ENCODE assay signal across 21 cellular contexts in genomic region chr18:36427831-36428230, GRCh38.
DNase-seq lines count a peak whose midpoint lies in the region; ATAC-seq, FAIRE-seq and TF ChIP-seq lines count a peak whose summit lies in the region.
"Had no signal": no experiment of that assay in that cellular context is flagged by ENCODE, and none has a peak within 500 bp of the region (broad histone marks: within the 10 kb centered on the region; RNA-seq: fewer than 3 reads in every experiment).

No MANE protein-coding gene starts in this region.

- peak; percentile 85 for FAIRE-seq in D721Med (lab: Jason Lieb, UNC)
- FAIRE-seq: GM12878, GM19239 had no signal

- no peak for TF ChIP-seq CTCF in heart left ventricle (IDR thresholded peaks at IDR 0.05)
- TF ChIP-seq CTCF in AG10803 (conservative IDR thresholded peaks at IDR 0.05; ENCODE audit: low read length): no peak
- no peak for TF ChIP-seq CTCF in D721Med (IDR thresholded peaks at IDR 0.05; ENCODE audit: insufficient read depth, missing control alignments)
- TF ChIP-seq CTCF in GM23338 (conservative IDR thresholded peaks at IDR 0.05; ENCODE audit: low read depth in 2 of 2): no peak

- H2AFZ ChIP-seq in GM23338: no peak overlapping the region
- H2AFZ ChIP-seq: GM23248 had no signal

- H3K27me3 ChIP-seq in heart left ventricle: no peaks in the 10 kb centered on the region
- no peaks in the 10 kb centered on the region for H3K27me3 ChIP-seq in GM23338 (ENCODE audit: insufficient read depth)
- H3K27me3 ChIP-seq: BLaER1 had no signal

- ATAC-seq in heart left ventricle (no peak), left cardiac atrium (no peak), GM23338 (no peak), HG02938 (IDR thresholded peaks at IDR 0.05; ENCODE audit: unreplicated experiment) (no peak)
- ATAC-seq: CD8-positive, alpha-beta T cell; GM12878; HCT116 had no signal

- no peak overlapping the region for H3K27ac Mint-ChIP-seq in GM23338
- H3K27ac Mint-ChIP-seq: B cell; CD8-positive, alpha-beta T cell; H9 had no signal

- peaks cover 6% of the 10 kb centered on the region; the same call in 2 of the 3 replicates for H3K4me1 Mint-ChIP-seq in GM23338
- H3K4me1 Mint-ChIP-seq: B cell; CD4-positive, CD25-positive, alpha-beta regulatory T cell had no signal

- H4K20me1 ChIP-seq in GM23338 (replicated peaks; ENCODE audit: insufficient read depth): no peaks in the 10 kb centered on the region
- H4K20me1 ChIP-seq: BLaER1 had no signal

- H3K36me3 ChIP-seq in heart left ventricle: no peaks in the 10 kb centered on the region
- H3K36me3 ChIP-seq in GM23338 (ENCODE audit: insufficient read depth): no peaks in the 10 kb centered on the region
- H3K36me3 ChIP-seq: BLaER1 had no signal

- H3K36me3 Mint-ChIP-seq in GM23338 (ENCODE audit: low read depth): no peaks in the 10 kb centered on the region
- H3K36me3 Mint-ChIP-seq: CD4-positive, CD25-positive, alpha-beta regulatory T cell; CD8-positive, alpha-beta T cell had no signal

- 67 to 83% (median 73%) methylated on average over 2 of the region's 2 CpGs for WGBS in heart left ventricle, 4 donors

- H3K4me3 ChIP-seq in heart left ventricle: no peak overlapping the region
- no peak overlapping the region for H3K4me3 ChIP-seq in AG10803 (ENCODE audit: low read length)
- H3K4me3 ChIP-seq in GM23338: no peak overlapping the region
- H3K4me3 ChIP-seq: BLaER1, GM12878, GM23248 had no signal

- intact Hi-C loops in heart left ventricle (cut with DNase I) (no loop called here), left cardiac atrium (cut with DNase I) (no loop called here)

- no peak overlapping the region for H3K4me3 Mint-ChIP-seq in GM23338
- H3K4me3 Mint-ChIP-seq: B cell; CD8-positive, alpha-beta T cell; H9 had no signal

- H3K9me3 ChIP-seq in heart left ventricle: no peaks in the 10 kb centered on the region
- H3K9me3 ChIP-seq: BLaER1, Caco-2 had no signal

- H3K27ac ChIP-seq in heart left ventricle: peak overlapping the region in 7 of 12 donors; percentile 9 to 67 (median 53)
- H3K27ac ChIP-seq in GM23338 (ENCODE audit: low read depth): no peak overlapping the region
- H3K27ac ChIP-seq: BLaER1, C4-2B, GM23248 had no signal

- H3K9me3 Mint-ChIP-seq in GM23338: no peaks in the 10 kb centered on the region
- H3K9me3 Mint-ChIP-seq: CD8-positive, alpha-beta T cell; H9 had no signal

- no peaks in the 10 kb centered on the region for H3K79me2 ChIP-seq in GM23338 (replicated peaks; ENCODE audit: insufficient read depth)

- no peaks in the 10 kb centered on the region for H3F3A ChIP-seq in GM23338 (replicated peaks; ENCODE audit: low read depth)

- TF ChIP-seq POLR2A in heart left ventricle (IDR thresholded peaks at IDR 0.05): no peak

- DNase-seq in heart left ventricle (no peak), left cardiac atrium (no peak), AG10803 (ENCODE audit: low read depth) (peak; percentile 22), D721Med (ENCODE audit: insufficient read length, low spot score) (no peak), GM23338 (ENCODE audit: low spot score) (no peak)
- DNase-seq: Caco-2; CD4-positive, CD25-positive, alpha-beta regulatory T cell; CD8-positive, alpha-beta T cell; DMS 273 treated with DMSO at 0.1 percent for 48 hours; DMS79; EL; GDM1; GM23248; H9 had no signal

- no peaks in the 10 kb centered on the region for H3K27me3 Mint-ChIP-seq in GM23338 (ENCODE audit: insufficient read depth, low read depth, poor library complexity)

- peaks cover 13% of the 10 kb centered on the region for H3K9me2 ChIP-seq in GM23338 (ENCODE audit: insufficient read depth)

- no peak overlapping the region for H3K4me2 ChIP-seq in GM23338
- H3K4me2 ChIP-seq: BLaER1 had no signal

- H3K4me1 ChIP-seq in heart left ventricle (peaks cover 0 to 61% (median 8%) of the 10 kb centered on the region in 12 donors), GM23338 (ENCODE audit: insufficient read depth) (no peaks in the 10 kb centered on the region; the same call in 1 of the 2 replicates)
- H3K4me1 ChIP-seq: BLaER1, Caco-2 had no signal

TF ChIP-seq in GM23338, 12 proteins besides CTCF, POLR2A, EP300 and RAD21 (continues in another document):
- TF ChIP-seq POLR2AphosphoS5 (IDR thresholded peaks at IDR 0.05; ENCODE audit: low read depth): no peak
- no peak for TF ChIP-seq EZH2phosphoT487 (IDR thresholded peaks at IDR 0.05; ENCODE audit: unreplicated experiment)
- no peak for TF ChIP-seq ZNF462 (CRISPR knock-in tag; IDR thresholded peaks at IDR 0.05)
- TF ChIP-seq JUNB (IDR thresholded peaks at IDR 0.05; ENCODE audit: unreplicated experiment): no peak
- TF ChIP-seq CREB1 (CRISPR knock-in tag; IDR thresholded peaks at IDR 0.05; ENCODE audit: low read depth): no peak
- TF ChIP-seq REST (IDR thresholded peaks at IDR 0.05; ENCODE audit: unreplicated experiment): no peak
